Comparison of ENCODE assay signal across 16 cellular contexts in the genomic region with DNA sequence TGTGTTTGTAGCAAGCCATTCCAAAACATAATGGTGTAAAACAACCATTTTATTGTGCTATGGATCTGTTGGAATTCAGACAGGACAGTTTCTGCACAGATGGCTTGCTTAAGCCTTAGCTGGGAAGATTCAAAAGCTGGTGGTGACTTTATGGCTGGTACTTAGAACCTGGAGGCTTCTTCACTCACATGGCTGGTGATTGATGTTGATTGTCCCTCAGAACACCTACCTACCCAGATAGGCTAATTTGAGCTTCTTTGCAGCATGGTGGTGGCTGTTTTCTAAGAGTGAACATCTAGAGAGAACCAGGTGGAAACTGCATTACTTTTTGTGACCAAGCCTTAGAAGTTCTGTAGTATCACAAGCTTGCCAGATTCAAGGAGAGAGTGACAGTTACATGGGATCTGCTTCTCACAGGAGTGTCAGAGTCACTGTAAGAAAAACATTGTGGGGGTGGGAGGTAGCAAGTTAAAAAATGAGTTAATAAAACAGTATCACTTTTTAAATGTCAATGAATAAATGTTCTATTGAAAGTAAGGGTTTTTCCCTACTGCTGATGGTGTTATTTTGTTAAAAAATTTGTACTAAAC. TPM values are rescaled to one million over a fixed set of nuclear protein-coding genes. Genes with fewer than 3 reads are reported as not detected.
DNase-seq lines count a peak whose midpoint lies in the region; ATAC-seq, FAIRE-seq and TF ChIP-seq lines count a peak whose summit lies in the region.
"Had no signal": no experiment of that assay in that cellular context is flagged by ENCODE, and none has a peak within 500 bp of the region (broad histone marks: within the 10 kb centered on the region; RNA-seq: fewer than 3 reads in every experiment).

No MANE protein-coding gene starts in this region.

- ATAC-seq in natural killer cell: no peak
- ATAC-seq in natural killer cell treated with Interleukin-12 subunit alpha and Interleukin-12 subunit beta and Interleukin-15 and Interleukin-18, amount 100 ng/mL, for 72 hours: no peak

- no peak for TF ChIP-seq CTCF in natural killer cell (IDR thresholded peaks at IDR 0.05)
- TF ChIP-seq CTCF in HL-60 (IDR thresholded peaks at IDR 0.05; ENCODE audit: insufficient read depth, low read length): no peak
- no peak for TF ChIP-seq CTCF in vagina (IDR thresholded peaks at IDR 0.05)

- H3K4me3 ChIP-seq in HL-60 (replicated peaks; ENCODE audit: insufficient read depth, low read length) (no peak overlapping the region), vagina (no peak overlapping the region)
- H3K4me3 ChIP-seq: MG63 had no signal

- peaks cover 36% of the 10 kb centered on the region for H3K4me1 ChIP-seq in vagina

- H3K4me1 Mint-ChIP-seq in natural killer cell: peaks cover 40 to 43% of the 10 kb centered on the region in 2 donors
- peaks cover 30 to 45% of the 10 kb centered on the region in 2 donors for H3K4me1 Mint-ChIP-seq in natural killer cell treated with Interleukin-12 subunit alpha and Interleukin-12 subunit beta and Interleukin-15 and Interleukin-18, amount 100 ng/mL, for 72 hours (ENCODE audit: low read depth in 2 of 2)
- peaks cover 43% of the 10 kb centered on the region for H3K4me1 Mint-ChIP-seq in activated T-helper 2 cell treated with anti-CD3 and anti-CD28 coated beads, Interferon-gamma antibody, Interleukin-2, Interleukin-4, amounts not matched to agents 10 μg/mL and 5 μg/mL and 100 μg/mL, durations not matched to agents 14 hours and 24 hours and 36 hours (ENCODE audit: low read depth)

- H3K9me3 Mint-ChIP-seq in natural killer cell: no peaks in the 10 kb centered on the region
- H3K9me3 Mint-ChIP-seq in natural killer cell treated with Interleukin-12 subunit alpha and Interleukin-12 subunit beta and Interleukin-15 and Interleukin-18, amount 100 ng/mL, for 72 hours: no peaks in the 10 kb centered on the region
- H3K9me3 Mint-ChIP-seq in activated T-helper 2 cell treated with anti-CD3 and anti-CD28 coated beads, Interferon-gamma antibody, Interleukin-2, Interleukin-4, amounts not matched to agents 10 μg/mL and 5 μg/mL and 100 μg/mL, durations not matched to agents 14 hours and 24 hours and 36 hours: peaks cover 9% of the 10 kb centered on the region

- H3K27ac ChIP-seq in HL-60 (replicated peaks) (0 out of 2 replicates have a peak overlapping the region, but pooled peaks have one; percentile 17), vagina (peak overlapping the region; percentile 61)
- H3K27ac ChIP-seq: RWPE1 had no signal

- DNase-seq in natural killer cell: no peak
- no peak for DNase-seq in natural killer cell treated with Interleukin-12 subunit alpha and Interleukin-12 subunit beta and Interleukin-15 and Interleukin-18, amount 100 ng/mL, for 72 hours (ENCODE audit: low spot score)
- DNase-seq in HL-60 (ENCODE audit: low read depth in 1 of 2, low spot score in 1 of 2): no peak
- no peak for DNase-seq in activated T-helper 2 cell treated with anti-CD3 and anti-CD28 coated beads, Interferon-gamma antibody, Interleukin-2, Interleukin-4, amounts not matched to agents 10 μg/mL and 5 μg/mL and 100 μg/mL, durations not matched to agents 14 hours and 24 hours and 36 hours (ENCODE audit: low spot score)
- no peak for DNase-seq in vagina (ENCODE audit: extremely low spot score in 2 of 2)
- DNase-seq in stimulated activated naive CD4-positive, alpha-beta T cell treated with Interleukin-2 at 50 U/mL for 16 hours (lab: John Stamatoyannopoulos, UW): no peak
- DNase-seq in activated CD8-positive, alpha-beta memory T cell treated with anti-CD3 and anti-CD28 coated beads, Interleukin-2, amount 50 U/mL, for 48 hours: no peak
- DNase-seq in frontal cortex (ENCODE audit: low spot score in 2 of 2): no peak
- DNase-seq: MG63; NCI-H1694; NCI-H226; stimulated activated CD4-positive, alpha-beta T cell treated with anti-CD3 and anti-CD28 coated beads, Interleukin-2, amount 100 ng/mL, for 48 hours had no signal

- no peak for FAIRE-seq in frontal cortex (lab: Jason Lieb, UNC)
- FAIRE-seq: colon had no signal

- H3K4me3 Mint-ChIP-seq in natural killer cell: no peak overlapping the region
- H3K4me3 Mint-ChIP-seq in natural killer cell treated with Interleukin-12 subunit alpha and Interleukin-12 subunit beta and Interleukin-15 and Interleukin-18, amount 100 ng/mL, for 72 hours: no peak overlapping the region
- H3K4me3 Mint-ChIP-seq in activated T-helper 2 cell treated with anti-CD3 and anti-CD28 coated beads, Interferon-gamma antibody, Interleukin-2, Interleukin-4, amounts not matched to agents 10 μg/mL and 5 μg/mL and 100 μg/mL, durations not matched to agents 14 hours and 24 hours and 36 hours (ENCODE audit: low read depth): no peak overlapping the region
- H3K4me3 Mint-ChIP-seq: nephron had no signal

- no peaks in the 10 kb centered on the region for H3K36me3 Mint-ChIP-seq in natural killer cell
- H3K36me3 Mint-ChIP-seq in natural killer cell treated with Interleukin-12 subunit alpha and Interleukin-12 subunit beta and Interleukin-15 and Interleukin-18, amount 100 ng/mL, for 72 hours: peaks cover 5% of the 10 kb centered on the region
- H3K36me3 Mint-ChIP-seq in activated T-helper 2 cell treated with anti-CD3 and anti-CD28 coated beads, Interferon-gamma antibody, Interleukin-2, Interleukin-4, amounts not matched to agents 10 μg/mL and 5 μg/mL and 100 μg/mL, durations not matched to agents 14 hours and 24 hours and 36 hours (ENCODE audit: low read depth): peaks cover 25% of the 10 kb centered on the region

- no peak for TF ChIP-seq POLR2A in vagina (IDR thresholded peaks at IDR 0.05)

- no peaks in the 10 kb centered on the region for H3K27me3 ChIP-seq in HL-60 (ENCODE audit: insufficient read depth, poor library complexity, severe bottlenecking)
- H3K27me3 ChIP-seq in vagina: no peaks in the 10 kb centered on the region
- H3K27me3 ChIP-seq: MG63 had no signal

- intact Hi-C loops in natural killer cell (cut with micrococcal nuclease) (no loop called here), vagina (cut with DNase I) (no loop called here)
- intact Hi-C loops in activated T-helper 2 cell treated with anti-CD3 and anti-CD28 coated beads, Interferon-gamma antibody, Interleukin-2, Interleukin-4, amounts not matched to agents 10 μg/mL and 5 μg/mL and 100 μg/mL, durations not matched to agents 14 hours and 24 hours and 36 hours (cut with micrococcal nuclease): no loop called here

- no peaks in the 10 kb centered on the region for H3K9me3 ChIP-seq in vagina
- H3K9me3 ChIP-seq: MG63 had no signal

- no peaks in the 10 kb centered on the region for H3K27me3 Mint-ChIP-seq in natural killer cell (ENCODE audit: low read depth in 2 of 2)
- H3K27me3 Mint-ChIP-seq in natural killer cell treated with Interleukin-12 subunit alpha and Interleukin-12 subunit beta and Interleukin-15 and Interleukin-18, amount 100 ng/mL, for 72 hours: no peaks in the 10 kb centered on the region
- no peaks in the 10 kb centered on the region for H3K27me3 Mint-ChIP-seq in activated T-helper 2 cell treated with anti-CD3 and anti-CD28 coated beads, Interferon-gamma antibody, Interleukin-2, Interleukin-4, amounts not matched to agents 10 μg/mL and 5 μg/mL and 100 μg/mL, durations not matched to agents 14 hours and 24 hours and 36 hours (ENCODE audit: low read depth)
- H3K27me3 Mint-ChIP-seq: brain had no signal

- no peaks in the 10 kb centered on the region for H3K36me3 ChIP-seq in vagina
- H3K36me3 ChIP-seq: MG63 had no signal

- H3K27ac Mint-ChIP-seq in natural killer cell: peak overlapping the region; percentile 20 to 23
- H3K27ac Mint-ChIP-seq in natural killer cell treated with Interleukin-12 subunit alpha and Interleukin-12 subunit beta and Interleukin-15 and Interleukin-18, amount 100 ng/mL, for 72 hours: no peak overlapping the region
- H3K27ac Mint-ChIP-seq in activated T-helper 2 cell treated with anti-CD3 and anti-CD28 coated beads, Interferon-gamma antibody, Interleukin-2, Interleukin-4, amounts not matched to agents 10 μg/mL and 5 μg/mL and 100 μg/mL, durations not matched to agents 14 hours and 24 hours and 36 hours: peak overlapping the region; percentile 64

RNA-seq across cellular contexts. Expression of gene R3HCC1L, which starts 7.1 kb away (rescaled TPM):
- total RNA-seq in natural killer cell (10 to 100 TPM; 17.9 to 25.6 (median 23.3) TPM), vagina (12.3 TPM), frontal cortex (17.9 TPM)
- 10 to 100 TPM; 23.0 to 28.9 TPM for total RNA-seq in natural killer cell treated with Interleukin-12 subunit alpha and Interleukin-12 subunit beta and Interleukin-15 and Interleukin-18, amount 100 ng/mL, for 72 hours
- total RNA-seq in activated T-helper 2 cell treated with anti-CD3 and anti-CD28 coated beads, Interferon-gamma antibody, Interleukin-2, Interleukin-4, amounts not matched to agents 10 μg/mL and 5 μg/mL and 100 μg/mL, durations not matched to agents 14 hours and 24 hours and 36 hours: 17.9 and 18.4 TPM in 2 replicates

Comparison
In these comparisons a context has a peak if more than half of its experiments do, and no peak if none do; other contexts are left out.
1. H3K27ac Mint-ChIP-seq: peak in natural killer cell (2 of 2) and activated T-helper 2 cell treated with anti-CD3 and anti-CD28 coated beads, Interferon-gamma antibody, Interleukin-2, Interleukin-4, amounts not matched to agents 10 μg/mL and 5 μg/mL and 100 μg/mL, durations not matched to agents 14 hours and 24 hours and 36 hours (single experiment); none in natural killer cell treated with Interleukin-12 subunit alpha and Interleukin-12 subunit beta and Interleukin-15 and Interleukin-18, amount 100 ng/mL, for 72 hours (0 of 2).